In the genomic region with DNA sequence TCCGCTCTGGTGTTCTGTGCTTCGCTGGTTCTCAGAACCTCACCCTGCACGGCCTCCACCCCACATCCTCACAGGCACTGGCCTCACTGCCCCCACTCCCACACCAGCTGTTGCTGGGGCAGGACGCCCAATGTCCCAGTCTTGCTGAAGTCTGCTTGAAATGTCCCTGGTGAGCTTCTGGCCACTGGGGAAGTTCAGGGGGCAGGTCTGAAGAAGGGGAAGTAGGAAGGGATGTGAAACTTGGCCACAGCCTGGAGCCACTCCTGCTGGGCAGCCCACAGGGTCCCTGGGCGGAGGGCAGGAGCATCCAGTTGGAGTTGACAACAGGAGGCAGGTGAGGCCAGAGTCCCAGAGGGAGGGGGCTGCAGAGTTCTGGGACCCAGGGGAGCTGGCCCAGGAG, we compare ENCODE assay signal across 13 cellular contexts. TPM values are rescaled to one million over a fixed set of nuclear protein-coding genes. Genes with fewer than 3 reads are reported as not detected.
A peak's percentile ranks its signal among the peaks of the same experiment; 100 is the strongest.
DNase-seq lines count a peak whose midpoint lies in the region; ATAC-seq and TF ChIP-seq lines count a peak whose summit lies in the region.
"Had no signal": no experiment of that assay in that cellular context is flagged by ENCODE, and none has a peak within 500 bp of the region (broad histone marks: within the 10 kb centered on the region; RNA-seq: fewer than 3 reads in every experiment).

A gene with protein sequence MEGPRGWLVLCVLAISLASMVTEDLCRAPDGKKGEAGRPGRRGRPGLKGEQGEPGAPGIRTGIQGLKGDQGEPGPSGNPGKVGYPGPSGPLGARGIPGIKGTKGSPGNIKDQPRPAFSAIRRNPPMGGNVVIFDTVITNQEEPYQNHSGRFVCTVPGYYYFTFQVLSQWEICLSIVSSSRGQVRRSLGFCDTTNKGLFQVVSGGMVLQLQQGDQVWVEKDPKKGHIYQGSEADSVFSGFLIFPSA (plus strand): TSS at position 260 of the 400 bp plus-strand sequence. CDS start 989 bp downstream, outside the sequence.

- WGBS in heart left ventricle, 4 donors, result 42 to 56% (median 50%) methylated on average over 4 to 5 of the region's 5 CpGs
- 41 to 53% methylated on average over 4 to 5 of the region's 5 CpGs for WGBS in upper lobe of left lung, 2 donors

- H3K9me3 ChIP-seq in heart left ventricle (no peaks in the 10 kb centered on the region), upper lobe of left lung (no peaks in the 10 kb centered on the region)

- TF ChIP-seq EP300 in upper lobe of left lung (IDR thresholded peaks at IDR 0.05), result no peak

- H3K27me3 ChIP-seq in heart left ventricle (peaks cover 0 to 30% (median 3%) of the 10 kb centered on the region in 9 donors), upper lobe of left lung (no peaks in the 10 kb centered on the region)

- intact Hi-C loops in heart left ventricle (cut with DNase I), result loop anchor here in 2 of 10 donors (10.0 kb wide), 2 partner anchors 102 to 502 kb away; no protein-coding TSS in a partner anchor

- ATAC-seq in heart left ventricle (peak; percentile 69 to 87 (median 80)), upper lobe of left lung (ENCODE audit: low FRiP score in 2 of 2) (peak; percentile 44 to 90), GM18870 (IDR thresholded peaks at IDR 0.05; ENCODE audit: unreplicated experiment) (no peak)
- ATAC-seq: T-cell had no signal

- H3K4me3 ChIP-seq in heart left ventricle, result peak within 1 kb of the TSS in 9 of 12 donors; percentile 22 to 61 (median 38)
- H3K4me3 ChIP-seq in upper lobe of left lung, result peak within 1 kb of the TSS in 3 of 4 donors; percentile 30 to 44 (median 36)

- peak within 1 kb of the TSS in 2 of 12 donors; percentile 9 to 80 for H3K27ac ChIP-seq in heart left ventricle
- H3K27ac ChIP-seq in upper lobe of left lung, result peak within 1 kb of the TSS in 3 of 4 donors; percentile 15 to 62 (median 40)

- DNase-seq in RPMI8226 (peak; percentile 91), heart left ventricle (peak; percentile 54 to 86 (median 60)), occipital lobe (lab: John Stamatoyannopoulos, UW) (no peak), upper lobe of left lung (peak in 1 of 2 donors; percentile 52), D341Med (ENCODE audit: low spot score) (no peak), glomerular visceral epithelial cell (ENCODE audit: extremely low spot score) (no peak), T-helper 1 cell (no peak)
- DNase-seq: activated CD4-positive, alpha-beta memory T cell treated with anti-CD3 and anti-CD28 coated beads, Interleukin-2, amount 10 ng/mL, durations not matched to agents 7 days and 5 days; NCI-H1105 treated with DMSO at 0.1 percent for 48 hours; NCI-H748 treated with DMSO at 0.1 percent for 48 hours; stimulated activated CD4-positive, alpha-beta T cell treated with anti-CD3 and anti-CD28 coated beads, Interleukin-4, amount 100 ng/mL, for 4 hours; T-cell had no signal

- H3K4me1 ChIP-seq in heart left ventricle (peaks cover 0 to 11% (median 0%) of the 10 kb centered on the region in 12 donors), upper lobe of left lung (no peaks in the 10 kb centered on the region)

- H3K36me3 ChIP-seq in heart left ventricle, result no peaks in the 10 kb centered on the region
- H3K36me3 ChIP-seq in upper lobe of left lung, result no peaks in the 10 kb centered on the region

- no peak for TF ChIP-seq POLR2A in heart left ventricle (IDR thresholded peaks at IDR 0.05)
- TF ChIP-seq POLR2A in upper lobe of left lung (IDR thresholded peaks at IDR 0.05), result peak in 1 of 4 donors; percentile 66

- TF ChIP-seq CTCF in heart left ventricle (IDR thresholded peaks at IDR 0.05) (no peak), upper lobe of left lung (IDR thresholded peaks at IDR 0.05) (no peak)

RNA-seq across cellular contexts. Expression of the gene that starts here (rescaled TPM):
- total RNA-seq in heart left ventricle (100 to 1,000 TPM in 2 of 9 donors, 10 to 100 TPM in 7; 24.8 to 675 (median 57.0) TPM), occipital lobe (10.9 TPM), upper lobe of left lung (1,000 to 10,000 TPM in 1 of 6 donors, 100 to 1,000 TPM in 5; 180 to 1,142 (median 556) TPM)
- 10 to 100 TPM; 26.4 to 46.6 TPM for polyA plus RNA-seq in heart left ventricle
- total RNA-seq: activated CD4-positive, alpha-beta memory T cell treated with anti-CD3 and anti-CD28 coated beads, Interleukin-2, amount 10 ng/mL, durations not matched to agents 7 days and 5 days had no signal

Comparison
In these comparisons a context has a peak if more than half of its experiments do, and no peak if none do; other contexts are left out.
1. DNase-seq: peak in RPMI8226 (single experiment) and heart left ventricle (5 of 5); none in occipital lobe (single experiment), D341Med (single experiment), glomerular visceral epithelial cell (single experiment) and T-helper 1 cell (0 of 5).